ENCODE assay signal across 13 cellular contexts in genomic region chr3:55482496-55483195, GRCh38. TPM values are rescaled to one million over a fixed set of nuclear protein-coding genes. Genes with fewer than 3 reads are reported as not detected.
DNase-seq lines count a peak whose midpoint lies in the region; ATAC-seq and TF ChIP-seq lines count a peak whose summit lies in the region.
"Had no signal": no experiment of that assay in that cellular context is flagged by ENCODE, and none has a peak within 500 bp of the region (broad histone marks: within the 10 kb centered on the region; RNA-seq: fewer than 3 reads in every experiment).

No MANE protein-coding gene starts in this region.

- no peaks in the 10 kb centered on the region for H3K27me3 Mint-ChIP-seq in osteocyte (ENCODE audit: unreplicated experiment)
- H3K27me3 Mint-ChIP-seq in natural killer cell treated with Interleukin-12 subunit alpha and Interleukin-12 subunit beta and Interleukin-15 and Interleukin-18, amount 100 ng/mL, for 72 hours, result peaks cover 44 to 55% of the 10 kb centered on the region in 2 donors

- H3K9me3 ChIP-seq in AG04450 (ENCODE audit: control insufficient read depth, insufficient read depth, low read length), result no peaks in the 10 kb centered on the region; the same call in 1 of the 2 replicates
- H3K9me3 ChIP-seq: transverse colon had no signal

- DNase-seq in AG04450 (ENCODE audit: low read depth, low spot score) (no peak), M059J (ENCODE audit: low read depth) (peak; percentile 38), fibroblast of mammary gland (ENCODE audit: low read depth) (peak; percentile 53), osteocyte (ENCODE audit: extremely low spot score, unreplicated experiment) (no peak), NCI-H187 (lab: John Stamatoyannopoulos, UW) (no peak)
- DNase-seq in natural killer cell treated with Interleukin-12 subunit alpha and Interleukin-12 subunit beta and Interleukin-15 and Interleukin-18, amount 100 ng/mL, for 72 hours (ENCODE audit: low spot score), result no peak
- DNase-seq: activated gamma-delta T cell treated with Interleukin-2 at 50 U/mL for 16 hours; CD4-positive, alpha-beta T cell; NCI-H510A; transverse colon had no signal

- no peaks in the 10 kb centered on the region for H3K9me3 Mint-ChIP-seq in osteocyte (ENCODE audit: unreplicated experiment)
- no peaks in the 10 kb centered on the region for H3K9me3 Mint-ChIP-seq in natural killer cell treated with Interleukin-12 subunit alpha and Interleukin-12 subunit beta and Interleukin-15 and Interleukin-18, amount 100 ng/mL, for 72 hours
- H3K9me3 Mint-ChIP-seq: CD4-positive, alpha-beta T cell; T-helper 2 cell treated with Interferon-gamma antibody and Interleukin-4, amounts not matched to agents 5 μg/mL and 100 μg/mL, for 36 hours had no signal

- TF ChIP-seq CTCF in AG04450 (IDR thresholded peaks at IDR 0.05; ENCODE audit: low read depth, low read length) (no peak), fibroblast of mammary gland (conservative IDR thresholded peaks at IDR 0.05; ENCODE audit: control insufficient read depth, insufficient read depth, low read depth, low read length) (no peak), osteocyte (IDR thresholded peaks at IDR 0.05) (no peak)

- H3K27ac Mint-ChIP-seq in osteocyte (ENCODE audit: unreplicated experiment), result peak overlapping the region; percentile 52
- no peak overlapping the region for H3K27ac Mint-ChIP-seq in natural killer cell treated with Interleukin-12 subunit alpha and Interleukin-12 subunit beta and Interleukin-15 and Interleukin-18, amount 100 ng/mL, for 72 hours
- H3K27ac Mint-ChIP-seq: CD4-positive, alpha-beta T cell; T-helper 2 cell treated with Interferon-gamma antibody and Interleukin-4, amounts not matched to agents 5 μg/mL and 100 μg/mL, for 36 hours had no signal

- H3K4me3 ChIP-seq in AG04450 (ENCODE audit: low read depth, low read length) (peak overlapping the region; percentile 98), fibroblast of mammary gland (ENCODE audit: control insufficient read depth, low read depth, low read length) (peak overlapping the region; percentile 59)

- peaks cover 6% of the 10 kb centered on the region for H3K36me3 Mint-ChIP-seq in osteocyte (ENCODE audit: unreplicated experiment)
- peaks cover 6% of the 10 kb centered on the region for H3K36me3 Mint-ChIP-seq in natural killer cell treated with Interleukin-12 subunit alpha and Interleukin-12 subunit beta and Interleukin-15 and Interleukin-18, amount 100 ng/mL, for 72 hours

- CTCF ChIA-PET in AG04450 (lab: Charles Lee), result interaction anchor here (1.3 to 2.9 kb wide), 2 partner anchors 240 to 517 kb away, joined by 3 to 22 read pairs; no protein-coding TSS in a partner anchor

- peak overlapping the region; percentile 97 for H3K27ac ChIP-seq in AG04450 (ENCODE audit: low read depth, low read length)

- H3K4me1 Mint-ChIP-seq in osteocyte (ENCODE audit: unreplicated experiment), result peaks cover 50% of the 10 kb centered on the region
- no peaks in the 10 kb centered on the region for H3K4me1 Mint-ChIP-seq in natural killer cell treated with Interleukin-12 subunit alpha and Interleukin-12 subunit beta and Interleukin-15 and Interleukin-18, amount 100 ng/mL, for 72 hours (ENCODE audit: low read depth in 2 of 2)

- ATAC-seq in natural killer cell treated with Interleukin-12 subunit alpha and Interleukin-12 subunit beta and Interleukin-15 and Interleukin-18, amount 100 ng/mL, for 72 hours, result no peak
- ATAC-seq in HG03045 (IDR thresholded peaks at IDR 0.05; ENCODE audit: unreplicated experiment), result no peak
- ATAC-seq in GM19035 (IDR thresholded peaks at IDR 0.05; ENCODE audit: unreplicated experiment), result no peak

- H3K4me3 Mint-ChIP-seq in osteocyte (ENCODE audit: unreplicated experiment), result peak overlapping the region; percentile 73
- H3K4me3 Mint-ChIP-seq in natural killer cell treated with Interleukin-12 subunit alpha and Interleukin-12 subunit beta and Interleukin-15 and Interleukin-18, amount 100 ng/mL, for 72 hours, result no peak overlapping the region
- H3K4me3 Mint-ChIP-seq: CD4-positive, alpha-beta T cell; T-helper 2 cell treated with Interferon-gamma antibody and Interleukin-4, amounts not matched to agents 5 μg/mL and 100 μg/mL, for 36 hours had no signal

- POLR2A ChIA-PET in AG04450 (lab: Yijun Ruan, JAX), result interaction anchor here (0.7 to 1.7 kb wide), 6 partner anchors 12 to 651 kb away, joined by 3 to 8 read pairs (median 4); no protein-coding TSS in a partner anchor

- H3K27me3 ChIP-seq in AG04450 (ENCODE audit: control insufficient read depth, insufficient read depth, low read length), result no peaks in the 10 kb centered on the region

RNA-seq across cellular contexts. Expression of gene WNT5A, which starts 4.5 kb away (rescaled TPM):
- polyA plus RNA-seq in AG04450 (2011; rRNA removed), result 168 and 203 TPM in 2 replicates
- 290 TPM in 2 replicates for polyA minus RNA-seq in AG04450 (2011; rRNA and poly(A)+ RNA removed)
- 92.8 and 113 TPM in 2 replicates for total RNA-seq in M059J (2014; rRNA removed; shearing (Covaris generic))
- 27.6 and 30.4 TPM in 2 replicates for total RNA-seq in osteocyte
- not detected for total RNA-seq in natural killer cell treated with Interleukin-12 subunit alpha and Interleukin-12 subunit beta and Interleukin-15 and Interleukin-18, amount 100 ng/mL, for 72 hours

Comparison
In these comparisons a context has a peak if more than half of its experiments do, and no peak if none do; other contexts are left out.
1. DNase-seq: peak in M059J (single experiment) and fibroblast of mammary gland (single experiment); none in AG04450 (single experiment), osteocyte (single experiment), natural killer cell treated with Interleukin-12 subunit alpha and Interleukin-12 subunit beta and Interleukin-15 and Interleukin-18, amount 100 ng/mL, for 72 hours (single experiment) and NCI-H187 (0 of 2).
2. RNA of gene WNT5A, which starts 4.5 kb away (total RNA-seq): 92.8 to 113 TPM in M059J and 27.6 to 30.4 TPM in osteocyte; not detected in natural killer cell treated with Interleukin-12 subunit alpha and Interleukin-12 subunit beta and Interleukin-15 and Interleukin-18, amount 100 ng/mL, for 72 hours; every median in the first group is over 10 times any median in the second.